ENCODE assay signal across 24 cellular contexts in genomic region chr2:109528811-109529501, GRCh38.
"Had no signal": no experiment of that assay in that cellular context is flagged by ENCODE, and none has a peak within 500 bp of the region (broad histone marks: within the 10 kb centered on the region; RNA-seq: fewer than 3 reads in every experiment).

No MANE protein-coding gene starts in this region.

- H3K36me3 Mint-ChIP-seq: activated naive CD8-positive, alpha-beta T cell treated with anti-CD3 and anti-CD28 coated beads, Interleukin-2, amount 10 ng/mL, durations not matched to agents 7 days and 5 days; naive B cell had no signal

- H3K4me1 ChIP-seq: body of pancreas, right lobe of liver had no signal

- H3K27ac Mint-ChIP-seq: activated naive CD8-positive, alpha-beta T cell treated with anti-CD3 and anti-CD28 coated beads, Interleukin-2, amount 10 ng/mL, durations not matched to agents 7 days and 5 days; activated T-helper 1 cell treated with anti-CD3 and anti-CD28 coated beads, Interleukin-12 subunit alpha, Interleukin-12 subunit beta, Interleukin-2, Interleukin-4 antibody, amounts not matched to agents 30 ng/mL and 10 ng/mL and 1 ng/mL, durations not matched to agents 14 hours and 24 hours and 36 hours; T-helper 17 cell had no signal

- H3K9me3 ChIP-seq: body of pancreas, mucosa of descending colon, ovary, right lobe of liver, transverse colon had no signal

- FAIRE-seq: colon, endometrium, keratinocyte had no signal

- ATAC-seq: body of pancreas, left lobe of liver, mucosa of descending colon, right lobe of liver, T-helper 17 cell had no signal

- DNase-seq: activated CD4-positive, alpha-beta T cell treated with anti-CD3 and anti-CD28 coated beads, Interleukin-2, amount 50 U/mL, for 1 hour; activated CD4-positive, CD25-positive, alpha-beta regulatory T cell treated with anti-CD3 and anti-CD28 coated beads, Interleukin-2, amount 50 U/mL, for 72 hours; activated naive CD4-positive, alpha-beta T cell treated with Interleukin-2 at 50 U/mL for 16 hours; activated naive CD8-positive, alpha-beta T cell treated with anti-CD3 and anti-CD28 coated beads, Interleukin-2, amount 10 ng/mL, durations not matched to agents 7 days and 5 days; activated T-cell treated with anti-CD3 and anti-CD28 coated beads for 4 hours; body of pancreas; caudate nucleus; erythroblast; foreskin melanocyte; mucosa of descending colon; naive B cell; stimulated activated naive CD4-positive, alpha-beta T cell; substantia nigra; T-helper 17 cell; transverse colon had no signal

- H3K4me1 Mint-ChIP-seq: activated naive CD8-positive, alpha-beta T cell treated with anti-CD3 and anti-CD28 coated beads, Interleukin-2, amount 10 ng/mL, durations not matched to agents 7 days and 5 days; naive B cell had no signal

- H3K9me3 Mint-ChIP-seq: activated naive CD8-positive, alpha-beta T cell treated with anti-CD3 and anti-CD28 coated beads, Interleukin-2, amount 10 ng/mL, durations not matched to agents 7 days and 5 days; activated T-helper 1 cell treated with anti-CD3 and anti-CD28 coated beads, Interleukin-12 subunit alpha, Interleukin-12 subunit beta, Interleukin-2, Interleukin-4 antibody, amounts not matched to agents 30 ng/mL and 10 ng/mL and 1 ng/mL, durations not matched to agents 14 hours and 24 hours and 36 hours; naive B cell; neural crest cell had no signal

- H3K27ac ChIP-seq: body of pancreas, ovary, right lobe of liver, transverse colon, VCaP had no signal

- H3K27me3 ChIP-seq: body of pancreas, ovary, right lobe of liver, transverse colon had no signal

- H3K36me3 ChIP-seq: ovary, right lobe of liver, transverse colon had no signal

- H3K4me3 Mint-ChIP-seq: activated naive CD8-positive, alpha-beta T cell treated with anti-CD3 and anti-CD28 coated beads, Interleukin-2, amount 10 ng/mL, durations not matched to agents 7 days and 5 days; activated T-helper 1 cell treated with anti-CD3 and anti-CD28 coated beads, Interleukin-12 subunit alpha, Interleukin-12 subunit beta, Interleukin-2, Interleukin-4 antibody, amounts not matched to agents 30 ng/mL and 10 ng/mL and 1 ng/mL, durations not matched to agents 14 hours and 24 hours and 36 hours; naive B cell; neural crest cell; T-helper 17 cell had no signal

- H3K4me3 ChIP-seq: body of pancreas, mucosa of descending colon, ovary, right lobe of liver, transverse colon had no signal
